ENCODE assay signal across 17 cellular contexts in genomic region chr17:6509295-6509771, GRCh38. TPM values are rescaled to one million over a fixed set of nuclear protein-coding genes. Genes with fewer than 3 reads are reported as not detected.
DNase-seq lines count a peak whose midpoint lies in the region; ATAC-seq, FAIRE-seq and TF ChIP-seq lines count a peak whose summit lies in the region.
"Had no signal": no experiment of that assay in that cellular context is flagged by ENCODE, and none has a peak within 500 bp of the region (broad histone marks: within the 10 kb centered on the region; RNA-seq: fewer than 3 reads in every experiment).

No MANE protein-coding gene starts in this region.

- H3K4me2 ChIP-seq in skeletal muscle satellite cell (ENCODE audit: low read length) (peak overlapping the region; percentile 2), PC-3 (ENCODE audit: low read length) (no peak overlapping the region)

- H3K27ac ChIP-seq in HEK293 (ENCODE audit: extremely low read depth, low read depth, low read length) (no peak overlapping the region), PC-3 (ENCODE audit: low read length) (no peak overlapping the region)
- H3K27ac ChIP-seq: Peyer's patch, SK-N-MC had no signal

- H2AFZ ChIP-seq in PC-3 (ENCODE audit: low read length), result no peak overlapping the region

- no peak for ATAC-seq in left cardiac atrium
- no peak for ATAC-seq in PC-3
- ATAC-seq: activated CD4-positive, alpha-beta T cell treated with anti-CD3 and anti-CD28 coated beads for 36 hours; left lobe of liver had no signal

- H3K9me2 ChIP-seq in PC-3 (replicated peaks; ENCODE audit: low read length), result no peaks in the 10 kb centered on the region

- H3K79me2 ChIP-seq in PC-3 (ENCODE audit: low read length), result no peaks in the 10 kb centered on the region

- no peak for FAIRE-seq in urothelium cell line (lab: Jason Lieb, UNC)

- H3K4me3 ChIP-seq in HEK293 (ENCODE audit: low read depth, low read length) (no peak overlapping the region), skeletal muscle satellite cell (ENCODE audit: low read length) (no peak overlapping the region), PC-3 (ENCODE audit: low read length) (no peak overlapping the region)
- H3K4me3 ChIP-seq: Peyer's patch, SK-N-MC had no signal

- CTCF ChIA-PET in HEK293 (lab: Yijun Ruan, JAX) (no interaction called here), PC-3 (lab: Charles Lee) (no interaction called here)

- intact Hi-C loops in left cardiac atrium (cut with DNase I) (no loop called here), PC-3 (cut with micrococcal nuclease) (loop anchor here (5.0 kb wide), 1 partner anchor 43 kb away; no protein-coding TSS in a partner anchor)

- H3K4me1 ChIP-seq in HEK293 (ENCODE audit: control insufficient read depth, insufficient read depth, low read length) (no peaks in the 10 kb centered on the region), skeletal muscle satellite cell (ENCODE audit: control insufficient read depth, insufficient read depth, low read length) (peaks cover 51% of the 10 kb centered on the region), PC-3 (ENCODE audit: insufficient read depth, low read length) (peaks cover 40% of the 10 kb centered on the region)
- H3K4me1 ChIP-seq: Peyer's patch had no signal

- TF ChIP-seq CTCF in HEK293 (tag by site-specific recombination; IDR thresholded peaks at IDR 0.05) (no peak), PC-3 (conservative IDR thresholded peaks at IDR 0.05; ENCODE audit: low read depth, low read length) (no peak)

- H4K20me1 ChIP-seq in PC-3 (ENCODE audit: low read length), result no peaks in the 10 kb centered on the region

- DNase-seq in cerebellum (ENCODE audit: low spot score) (peak; percentile 53), iPS-NIHi7 (ENCODE audit: extremely low spot score) (peak; percentile 81), left cardiac atrium (no peak), urothelium cell line (ENCODE audit: low spot score) (no peak), middle frontal gyrus (ENCODE audit: extremely low spot score, low spot score) (no peak), PC-3 (no peak)
- DNase-seq: activated CD4-positive, alpha-beta T cell treated with anti-CD3 and anti-CD28 coated beads for 36 hours; activated effector memory CD4-positive, alpha-beta T cell treated with anti-CD3 and anti-CD28 coated beads, Interleukin-2, amount 50 U/mL, for 16 hours; foreskin melanocyte; NCI-H1417; stimulated activated CD4-positive, alpha-beta T cell treated with anti-CD3 and anti-CD28 coated beads, Interleukin-4, amount 100 ng/mL, for 24 hours; T-helper 9 cell had no signal

- POLR2A ChIA-PET in HEK293 (lab: Yijun Ruan, JAX), result no interaction called here
- POLR2A ChIA-PET in PC-3 (lab: Charles Lee; ENCODE audit: unreplicated experiment), result no interaction called here

- H3K9ac ChIP-seq in skeletal muscle satellite cell (ENCODE audit: low read depth, low read length), result no peak overlapping the region
- H3K9ac ChIP-seq in PC-3 (ENCODE audit: low read length), result no peak overlapping the region

- H3K9me3 ChIP-seq in HEK293 (ENCODE audit: control insufficient read depth, insufficient read depth, low read depth, low read length), result no peaks in the 10 kb centered on the region
- no peaks in the 10 kb centered on the region for H3K9me3 ChIP-seq in skeletal muscle satellite cell (replicated peaks; ENCODE audit: low read length)
- no peaks in the 10 kb centered on the region for H3K9me3 ChIP-seq in PC-3 (ENCODE audit: low read length)
- H3K9me3 ChIP-seq: Peyer's patch had no signal

- no TSS peak for BruUV-seq in PC-3 (replicated peaks; lab: Mats Ljungman, UMichigan)

- no peaks in the 10 kb centered on the region for H3K27me3 ChIP-seq in skeletal muscle satellite cell (ENCODE audit: control insufficient read depth, insufficient read depth, low read length)
- H3K27me3 ChIP-seq in PC-3 (ENCODE audit: low read length), result no peaks in the 10 kb centered on the region
- H3K27me3 ChIP-seq: Peyer's patch had no signal

- H3K36me3 ChIP-seq in HEK293 (ENCODE audit: control insufficient read depth in 2 of 2, insufficient read depth in 1 of 2, low read length in 2 of 2) (no peaks in the 10 kb centered on the region), skeletal muscle satellite cell (ENCODE audit: insufficient read depth, low read length) (no peaks in the 10 kb centered on the region), PC-3 (ENCODE audit: low read depth, low read length) (no peaks in the 10 kb centered on the region)
- H3K36me3 ChIP-seq: Peyer's patch had no signal

- H3F3A ChIP-seq in PC-3 (ENCODE audit: low read length, unreplicated experiment), result no peaks in the 10 kb centered on the region

TF ChIP-seq in HEK293, 187 proteins besides CTCF, POLR2A, EP300 and RAD21:
- no peak for TF ChIP-seq ZSCAN5A (tag by site-specific recombination; IDR thresholded peaks at IDR 0.05)
- 0 out of 2 replicates have a peak, but pooled peaks have one; percentile 32 for TF ChIP-seq YY1 (tag by site-specific recombination; IDR thresholded peaks at IDR 0.05)
- no peak for TF ChIP-seq ZNF214 (tag by site-specific recombination; IDR thresholded peaks at IDR 0.05; ENCODE audit: borderline replicate concordance)
- TF ChIP-seq SCRT1 (tag by site-specific recombination; IDR thresholded peaks at IDR 0.05; ENCODE audit: borderline replicate concordance), result no peak
TF ChIP-seq in HEK293: peak in this region for 1.

RNA-seq across cellular contexts. Expression of gene PITPNM3, which starts 47.0 kb away (rescaled TPM):
- total RNA-seq in cerebellum, result 10.1 TPM
- 0.51 and 0.87 TPM in 2 replicates for total RNA-seq in skeletal muscle satellite cell (2012; rRNA removed)
- total RNA-seq in left cardiac atrium, result 1 to 10 TPM; 3.1 to 3.4 TPM
- total RNA-seq in PC-3 (2014; rRNA removed), result 7.1 and 9.7 TPM in 2 replicates

Comparison
In these comparisons a context has a peak if more than half of its experiments do, and no peak if none do; other contexts are left out.
1. DNase-seq: peak in cerebellum (single experiment) and iPS-NIHi7 (single experiment); none in left cardiac atrium (single experiment), urothelium cell line (single experiment), middle frontal gyrus (single experiment) and PC-3 (single experiment).